ENCODE assay signal across 2 cellular contexts in genomic region chr11:69868003-69868865, GRCh38.
TF ChIP-seq lines count a peak whose summit lies in the region.

No MANE protein-coding gene starts in this region.

TF ChIP-seq in SK-N-SH, 30 proteins besides CTCF, POLR2A, EP300 and RAD21:
- TF ChIP-seq USF2 (IDR thresholded peaks at IDR 0.05; ENCODE audit: borderline replicate concordance, low read depth, low read length) (no peak), RXRA (IDR thresholded peaks at IDR 0.05; ENCODE audit: borderline replicate concordance, low read depth) (no peak), POLR2AphosphoS5 (IDR thresholded peaks at IDR 0.05; ENCODE audit: low read depth, low read length) (no peak), TEAD4 (IDR thresholded peaks at IDR 0.05; ENCODE audit: borderline replicate concordance, insufficient read depth) (no peak), TAF1 (IDR thresholded peaks at IDR 0.05; ENCODE audit: borderline replicate concordance, low read depth, low read length) (no peak), RCOR1 (IDR thresholded peaks at IDR 0.05; ENCODE audit: low read length) (no peak), IRF3 (IDR thresholded peaks at IDR 0.05; ENCODE audit: low read depth, low read length) (no peak), REST (IDR thresholded peaks at IDR 0.05; ENCODE audit: low read depth, low read length) (no peak), MXI1 (IDR thresholded peaks at IDR 0.05; ENCODE audit: low read depth, low read length) (no peak), NRF1 (IDR thresholded peaks at IDR 0.05; ENCODE audit: low read depth, low read length) (no peak)
TF ChIP-seq in SK-N-SH: peak in this region for 0.

TF ChIP-seq in SK-N-SH treated with all-trans-retinoic acid at 6 μM for 48 hours, 23 proteins besides CTCF, POLR2A, EP300 and RAD21 (continued from another document):
- TF ChIP-seq ZFP3 (CRISPR knock-in tag; IDR thresholded peaks at IDR 0.05) (no peak), PPARA (CRISPR knock-in tag; IDR thresholded peaks at IDR 0.05; ENCODE audit: borderline replicate concordance) (no peak), TSHZ2 (CRISPR knock-in tag; IDR thresholded peaks at IDR 0.05) (no peak), ZNF8 (CRISPR knock-in tag; IDR thresholded peaks at IDR 0.05) (no peak), SNAI2 (CRISPR knock-in tag; IDR thresholded peaks at IDR 0.05) (no peak), OSR1 (CRISPR knock-in tag; IDR thresholded peaks at IDR 0.05) (no peak), ISL1 (CRISPR knock-in tag; IDR thresholded peaks at IDR 0.05) (no peak)
